Comparison of ENCODE assay signal across 9 cellular contexts in genomic region chr3:23113455-23114171, GRCh38.
DNase-seq lines count a peak whose midpoint lies in the region; ATAC-seq, FAIRE-seq and TF ChIP-seq lines count a peak whose summit lies in the region.
"Had no signal": no experiment of that assay in that cellular context is flagged by ENCODE, and none has a peak within 500 bp of the region (broad histone marks: within the 10 kb centered on the region; RNA-seq: fewer than 3 reads in every experiment).

No MANE protein-coding gene starts in this region.

- no peaks in the 10 kb centered on the region for H3K27me3 ChIP-seq in esophagus (ENCODE audit: control insufficient read depth in 1 of 2, insufficient read depth in 2 of 2, low read length in 2 of 2)

- TF ChIP-seq POLR2A in GM12891 (IDR thresholded peaks at IDR 0.05; ENCODE audit: low read depth, low read length) = no peak

- peak; percentile 88 for ATAC-seq in sciatic nerve
- ATAC-seq in HG02678 (IDR thresholded peaks at IDR 0.05; ENCODE audit: unreplicated experiment) = no peak

- FAIRE-seq in GM12891 (lab: Jason Lieb, UNC) = no peak

- no peaks in the 10 kb centered on the region for H3K9me3 ChIP-seq in esophagus (ENCODE audit: control insufficient read depth in 2 of 2, insufficient read depth in 1 of 2, low read depth in 1 of 2, low read length in 1 of 2)

- H3K4me3 ChIP-seq in esophagus (ENCODE audit: low read depth in 1 of 2, low read length in 2 of 2) = no peak overlapping the region

- 44 to 67% methylated on average over 9 of the region's 9 CpGs for WGBS in esophagus, 2 donors

- intact Hi-C loops in sciatic nerve (cut with DNase I) = no loop called here

- peaks cover 0 to 5% of the 10 kb centered on the region in 2 donors for H3K4me1 ChIP-seq in esophagus (ENCODE audit: control insufficient read depth in 2 of 2, insufficient read depth in 2 of 2, low read length in 1 of 2)

- DNase-seq in GM12891 (ENCODE audit: insufficient read length, low spot score) (no peak), NOMO-1 treated with DMSO at 0.1 percent for 48 hours (lab: John Stamatoyannopoulos, UW; ENCODE audit: unreplicated experiment) (peak; percentile 96), sciatic nerve (ENCODE audit: low spot score) (no peak), DMS114 treated with DMSO at 0.1 percent for 48 hours (lab: John Stamatoyannopoulos, UW; ENCODE audit: unreplicated experiment) (no peak), activated gamma-delta T cell (lab: John Stamatoyannopoulos, UW) (no peak)
- no peak for DNase-seq in activated naive CD4-positive, alpha-beta T cell (lab: John Stamatoyannopoulos, UW)
- DNase-seq: H7 had no signal

- no peaks in the 10 kb centered on the region for H3K36me3 ChIP-seq in esophagus (ENCODE audit: control insufficient read depth in 2 of 2, insufficient read depth in 2 of 2, low read length in 1 of 2)

- H3K27ac ChIP-seq in esophagus (ENCODE audit: low read depth in 2 of 2, low read length in 1 of 2) = peak overlapping the region; percentile 78 to 84

TF ChIP-seq in GM12891, 5 proteins besides CTCF, POLR2A, EP300 and RAD21:
- no peak for TF ChIP-seq TAF1 (IDR thresholded peaks at IDR 0.05; ENCODE audit: low read depth, low read length)
- no peak for TF ChIP-seq PAX5 (IDR thresholded peaks at IDR 0.05; ENCODE audit: insufficient read depth, low read length, severe bottlenecking)
- 0 out of 2 replicates have a peak, but pooled peaks have one; percentile 16 for TF ChIP-seq SPI1 (IDR thresholded peaks at IDR 0.05; ENCODE audit: low read depth, low read length)
